18 cellular contexts compared by ENCODE assay signal in genomic region chr1:17134036-17134435, GRCh38. TPM values are rescaled to one million over a fixed set of nuclear protein-coding genes. Genes with fewer than 3 reads are reported as not detected.
"Had no signal": no experiment of that assay in that cellular context is flagged by ENCODE, and none has a peak within 500 bp of the region (broad histone marks: within the 10 kb centered on the region; RNA-seq: fewer than 3 reads in every experiment).

No MANE protein-coding gene starts in this region.

- H3K4me3 Mint-ChIP-seq: naive thymus-derived CD8-positive, alpha-beta T cell; nephron progenitor cell; stimulated activated memory B cell treated with anti-CD40 and anti-IgM and Interleukin-4, amounts not matched to agents 10 μg/mL and 1 μg/mL and 100 μg/mL, for 72 hours; type B pancreatic cell had no signal

- H3K27ac Mint-ChIP-seq: naive thymus-derived CD8-positive, alpha-beta T cell; nephron progenitor cell; stimulated activated memory B cell treated with anti-CD40 and anti-IgM and Interleukin-4, amounts not matched to agents 10 μg/mL and 1 μg/mL and 100 μg/mL, for 72 hours; type B pancreatic cell had no signal

- H3K9me3 Mint-ChIP-seq: naive thymus-derived CD8-positive, alpha-beta T cell; stimulated activated memory B cell treated with anti-CD40 and anti-IgM and Interleukin-4, amounts not matched to agents 10 μg/mL and 1 μg/mL and 100 μg/mL, for 72 hours; type B pancreatic cell had no signal

- ATAC-seq: left lung; naive thymus-derived CD8-positive, alpha-beta T cell; psoas muscle; right cardiac atrium; stimulated activated naive CD8-positive, alpha-beta T cell treated with anti-CD3 and anti-CD28 coated beads, Interleukin-15, Interleukin-2, amounts not matched to agents 100 U/mL and 50 U/mL, for 24 hours had no signal

- DNase-seq: cortex of kidney; mesendoderm; midbrain; naive thymus-derived CD8-positive, alpha-beta T cell; nephron progenitor cell; occipital lobe; ovary; psoas muscle; right cardiac atrium; sigmoid colon; stimulated activated CD4-positive, alpha-beta T cell treated with anti-CD3 and anti-CD28 coated beads, Interleukin-4, amount 100 ng/mL, for 4 hours; stimulated activated naive CD8-positive, alpha-beta T cell treated with anti-CD3 and anti-CD28 coated beads, Interleukin-15, Interleukin-2, amounts not matched to agents 100 U/mL and 50 U/mL, for 24 hours; substantia nigra; testis; tibial artery had no signal

- H3K36me3 Mint-ChIP-seq: naive thymus-derived CD8-positive, alpha-beta T cell; type B pancreatic cell had no signal

RNA-seq across cellular contexts. Expression of gene PADI2, which starts 14.8 kb away (rescaled TPM):
- total RNA-seq: naive thymus-derived CD8-positive, alpha-beta T cell had no signal
